Comparison of ENCODE assay signal across 8 cellular contexts in genomic region chrX:69615323-69615722, GRCh38. TPM values are rescaled to one million over a fixed set of nuclear protein-coding genes. Genes with fewer than 3 reads are reported as not detected.
DNase-seq lines count a peak whose midpoint lies in the region; ATAC-seq and TF ChIP-seq lines count a peak whose summit lies in the region.

No MANE protein-coding gene starts in this region.

- intact Hi-C loops in activated naive CD4-positive, alpha-beta T cell treated with anti-CD3 and anti-CD28 coated beads for 36 hours (cut with micrococcal nuclease), result loop anchor here (5.0 to 10.0 kb wide), 3 partner anchors 191 to 517 kb away; partner anchors contain the start of gene IGBP1
- intact Hi-C loops in ascending aorta (cut with DNase I), result loop anchor here (2.0 to 10.0 kb wide), 4 partner anchors 78 to 819 kb away; partner anchors contain the start of genes IGBP1 and PJA1

- peaks cover 2% of the 10 kb centered on the region for H3K36me3 Mint-ChIP-seq in activated naive CD4-positive, alpha-beta T cell treated with anti-CD3 and anti-CD28 coated beads, Interleukin-2, amount 10 ng/mL, durations not matched to agents 7 days and 5 days
- no peaks in the 10 kb centered on the region for H3K36me3 Mint-ChIP-seq in activated naive CD4-positive, alpha-beta T cell treated with anti-CD3 and anti-CD28 coated beads for 36 hours (ENCODE audit: low read depth)
- no peaks in the 10 kb centered on the region for H3K36me3 Mint-ChIP-seq in immature natural killer cell

- peak overlapping the region; percentile 26 to 89 for H3K4me3 ChIP-seq in ascending aorta

- H3K9me3 ChIP-seq in ascending aorta, result no peaks in the 10 kb centered on the region

- no peaks in the 10 kb centered on the region for H3K27me3 ChIP-seq in ascending aorta

- no peak overlapping the region for H3K27ac Mint-ChIP-seq in activated naive CD4-positive, alpha-beta T cell treated with anti-CD3 and anti-CD28 coated beads, Interleukin-2, amount 10 ng/mL, durations not matched to agents 7 days and 5 days
- no peak overlapping the region for H3K27ac Mint-ChIP-seq in activated naive CD4-positive, alpha-beta T cell treated with anti-CD3 and anti-CD28 coated beads for 36 hours
- H3K27ac Mint-ChIP-seq in immature natural killer cell, result no peak overlapping the region
- H3K27ac Mint-ChIP-seq in stimulated activated naive CD8-positive, alpha-beta T cell treated with anti-CD3 and anti-CD28 coated beads, Interleukin-15, amount 100 ng/mL, for 72 hours, result no peak overlapping the region

- H3K27ac ChIP-seq in ascending aorta (no peak overlapping the region), RWPE1 (no peak overlapping the region)

- peaks cover 28% of the 10 kb centered on the region for H3K4me1 Mint-ChIP-seq in activated naive CD4-positive, alpha-beta T cell treated with anti-CD3 and anti-CD28 coated beads, Interleukin-2, amount 10 ng/mL, durations not matched to agents 7 days and 5 days
- H3K4me1 Mint-ChIP-seq in activated naive CD4-positive, alpha-beta T cell treated with anti-CD3 and anti-CD28 coated beads for 36 hours (ENCODE audit: low read depth), result peaks cover 17% of the 10 kb centered on the region
- peaks cover 0 to 1% of the 10 kb centered on the region in 2 donors for H3K4me1 Mint-ChIP-seq in immature natural killer cell
- peaks cover 5% of the 10 kb centered on the region for H3K4me1 Mint-ChIP-seq in stimulated activated naive CD8-positive, alpha-beta T cell treated with anti-CD3 and anti-CD28 coated beads, Interleukin-15, amount 100 ng/mL, for 72 hours

- CTCF ChIA-PET in activated naive CD4-positive, alpha-beta T cell treated with anti-CD3 and anti-CD28 coated beads, Interleukin-2, amount 10 ng/mL, durations not matched to agents 7 days and 5 days (lab: Charles Lee), result interaction anchor here (1.7 kb wide), 1 partner anchor 78 kb away, joined by 5 read pairs; no protein-coding TSS in a partner anchor
- CTCF ChIA-PET in activated naive CD4-positive, alpha-beta T cell treated with anti-CD3 and anti-CD28 coated beads for 36 hours (lab: Charles Lee), result no interaction called here
- CTCF ChIA-PET in RWPE1 (lab: Yijun Ruan, JAX), result no interaction called here

- DNase-seq in activated naive CD4-positive, alpha-beta T cell treated with anti-CD3 and anti-CD28 coated beads, Interleukin-2, amount 10 ng/mL, durations not matched to agents 7 days and 5 days, result no peak
- DNase-seq in activated naive CD4-positive, alpha-beta T cell treated with anti-CD3 and anti-CD28 coated beads for 36 hours, result no peak
- DNase-seq in ascending aorta (ENCODE audit: low spot score in 2 of 2) (no peak), immature natural killer cell (no peak), RWPE1 (ENCODE audit: low spot score) (no peak)
- no peak for DNase-seq in stimulated activated naive CD8-positive, alpha-beta T cell treated with anti-CD3 and anti-CD28 coated beads, Interleukin-15, amount 100 ng/mL, for 72 hours
- no peak for DNase-seq in stimulated activated naive CD4-positive, alpha-beta T cell treated with Interleukin-2 at 50 U/mL for 16 hours (lab: John Stamatoyannopoulos, UW)

- H3K36me3 ChIP-seq in ascending aorta, result no peaks in the 10 kb centered on the region

- ATAC-seq in stimulated activated naive CD8-positive, alpha-beta T cell treated with anti-CD3 and anti-CD28 coated beads, Interleukin-15, amount 100 ng/mL, for 72 hours, result no peak
- no peak for ATAC-seq in GM18511 (IDR thresholded peaks at IDR 0.05; ENCODE audit: unreplicated experiment)

- peaks cover 13% of the 10 kb centered on the region for H3K27me3 Mint-ChIP-seq in activated naive CD4-positive, alpha-beta T cell treated with anti-CD3 and anti-CD28 coated beads, Interleukin-2, amount 10 ng/mL, durations not matched to agents 7 days and 5 days
- peaks cover 3% of the 10 kb centered on the region for H3K27me3 Mint-ChIP-seq in activated naive CD4-positive, alpha-beta T cell treated with anti-CD3 and anti-CD28 coated beads for 36 hours (ENCODE audit: low read depth)
- peaks cover 0 to 7% (median 2%) of the 10 kb centered on the region in 3 donors for H3K27me3 Mint-ChIP-seq in immature natural killer cell (ENCODE audit: low read depth in 3 of 3)
- H3K27me3 Mint-ChIP-seq in stimulated activated naive CD8-positive, alpha-beta T cell treated with anti-CD3 and anti-CD28 coated beads, Interleukin-15, amount 100 ng/mL, for 72 hours, result peaks cover 30% of the 10 kb centered on the region

- H3K4me1 ChIP-seq in ascending aorta, result no peaks in the 10 kb centered on the region

- peak overlapping the region; percentile 37 for H3K4me3 Mint-ChIP-seq in activated naive CD4-positive, alpha-beta T cell treated with anti-CD3 and anti-CD28 coated beads, Interleukin-2, amount 10 ng/mL, durations not matched to agents 7 days and 5 days
- H3K4me3 Mint-ChIP-seq in activated naive CD4-positive, alpha-beta T cell treated with anti-CD3 and anti-CD28 coated beads for 36 hours, result no peak overlapping the region
- H3K4me3 Mint-ChIP-seq in immature natural killer cell, result peak overlapping the region in 4 of 5 donors; percentile 8 to 56 (median 38)
- H3K4me3 Mint-ChIP-seq in stimulated activated naive CD8-positive, alpha-beta T cell treated with anti-CD3 and anti-CD28 coated beads, Interleukin-15, amount 100 ng/mL, for 72 hours, result peak overlapping the region; percentile 60 to 64

- no peaks in the 10 kb centered on the region for H3K9me3 Mint-ChIP-seq in activated naive CD4-positive, alpha-beta T cell treated with anti-CD3 and anti-CD28 coated beads, Interleukin-2, amount 10 ng/mL, durations not matched to agents 7 days and 5 days
- no peaks in the 10 kb centered on the region for H3K9me3 Mint-ChIP-seq in activated naive CD4-positive, alpha-beta T cell treated with anti-CD3 and anti-CD28 coated beads for 36 hours
- no peaks in the 10 kb centered on the region for H3K9me3 Mint-ChIP-seq in immature natural killer cell
- no peaks in the 10 kb centered on the region for H3K9me3 Mint-ChIP-seq in stimulated activated naive CD8-positive, alpha-beta T cell treated with anti-CD3 and anti-CD28 coated beads, Interleukin-15, amount 100 ng/mL, for 72 hours

- no peak for TF ChIP-seq CTCF in ascending aorta (IDR thresholded peaks at IDR 0.05)
- no peak for TF ChIP-seq CTCF in RWPE1 (conservative IDR thresholded peaks at IDR 0.05; ENCODE audit: low read depth)

- POLR2A ChIA-PET in RWPE1 (lab: Yijun Ruan, JAX; ENCODE audit: low non-redundant PET), result no interaction called here

RNA-seq across cellular contexts. Expression of gene EDA, which starts 0.6 kb away (rescaled TPM):
- 1 to 10 TPM; 4.2 to 5.1 TPM for total RNA-seq in activated naive CD4-positive, alpha-beta T cell treated with anti-CD3 and anti-CD28 coated beads for 36 hours
- total RNA-seq in ascending aorta, result 1.7 TPM
- not detected for polyA plus RNA-seq in immature natural killer cell
